In the genomic region with DNA sequence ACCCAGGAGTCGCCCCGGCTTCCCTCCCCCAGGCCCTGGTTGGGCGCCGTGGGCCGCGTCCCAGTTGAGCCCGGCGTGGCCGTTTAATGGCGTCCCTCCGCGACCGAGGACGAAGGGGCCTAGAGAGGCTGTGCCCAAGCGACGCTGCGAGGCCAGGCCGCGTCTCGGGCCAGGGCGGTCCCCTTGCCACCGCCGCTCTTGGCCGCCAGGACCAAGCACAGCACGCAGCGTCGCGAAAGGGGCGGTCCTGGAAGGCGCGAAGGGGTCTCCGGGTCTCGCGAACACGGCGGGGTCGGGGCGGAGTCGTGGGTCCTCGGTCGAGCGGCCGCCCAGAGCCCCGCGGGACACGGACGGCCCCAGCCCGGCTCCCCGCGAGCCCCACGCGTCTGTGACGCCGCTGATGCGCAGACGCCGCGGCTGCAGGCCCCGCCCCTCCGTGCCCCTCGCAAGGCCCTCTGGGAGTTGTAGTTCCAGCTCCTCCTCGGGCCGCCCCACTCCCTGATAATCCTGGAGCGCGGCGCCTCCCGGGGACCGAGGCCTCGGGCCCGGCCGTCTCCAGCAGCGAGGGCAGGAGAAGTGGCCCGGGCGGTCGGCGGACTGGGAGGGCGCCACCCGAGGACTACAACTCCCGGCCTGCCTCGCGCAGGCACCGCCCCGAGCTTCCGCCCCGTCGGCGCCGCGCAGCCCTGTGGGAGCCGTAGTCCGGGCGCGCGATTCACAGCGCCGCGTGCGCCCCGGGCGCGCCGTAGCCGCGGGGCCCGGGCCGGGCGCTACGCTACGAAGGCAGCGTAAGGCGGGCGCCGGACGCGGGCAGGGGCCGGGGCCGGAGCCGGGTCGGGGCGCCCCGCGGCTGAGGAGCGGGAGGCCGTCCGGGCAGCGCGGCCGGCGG, we compare ENCODE assay signal across 1 cellular context.
TF ChIP-seq lines count a peak whose summit lies in the region.

A gene (plus strand): TSS at position 698 of the 889 bp plus-strand sequence. CDS start 19,127 bp downstream, outside the sequence.

TF ChIP-seq in WTC11, 78 proteins besides CTCF, POLR2A, EP300 and RAD21 (continued from another document and continues in another):
- TF ChIP-seq, protein P1, sequence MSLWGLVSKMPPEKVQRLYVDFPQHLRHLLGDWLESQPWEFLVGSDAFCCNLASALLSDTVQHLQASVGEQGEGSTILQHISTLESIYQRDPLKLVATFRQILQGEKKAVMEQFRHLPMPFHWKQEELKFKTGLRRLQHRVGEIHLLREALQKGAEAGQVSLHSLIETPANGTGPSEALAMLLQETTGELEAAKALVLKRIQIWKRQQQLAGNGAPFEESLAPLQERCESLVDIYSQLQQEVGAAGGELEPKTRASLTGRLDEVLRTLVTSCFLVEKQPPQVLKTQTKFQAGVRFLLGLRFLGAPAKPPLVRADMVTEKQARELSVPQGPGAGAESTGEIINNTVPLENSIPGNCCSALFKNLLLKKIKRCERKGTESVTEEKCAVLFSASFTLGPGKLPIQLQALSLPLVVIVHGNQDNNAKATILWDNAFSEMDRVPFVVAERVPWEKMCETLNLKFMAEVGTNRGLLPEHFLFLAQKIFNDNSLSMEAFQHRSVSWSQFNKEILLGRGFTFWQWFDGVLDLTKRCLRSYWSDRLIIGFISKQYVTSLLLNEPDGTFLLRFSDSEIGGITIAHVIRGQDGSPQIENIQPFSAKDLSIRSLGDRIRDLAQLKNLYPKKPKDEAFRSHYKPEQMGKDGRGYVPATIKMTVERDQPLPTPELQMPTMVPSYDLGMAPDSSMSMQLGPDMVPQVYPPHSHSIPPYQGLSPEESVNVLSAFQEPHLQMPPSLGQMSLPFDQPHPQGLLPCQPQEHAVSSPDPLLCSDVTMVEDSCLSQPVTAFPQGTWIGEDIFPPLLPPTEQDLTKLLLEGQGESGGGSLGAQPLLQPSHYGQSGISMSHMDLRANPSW (CRISPR knock-in tag; conservative IDR thresholded peaks at IDR 0.05; ENCODE audit: low read depth) = no peak
- 0 out of 2 replicates have a peak, but pooled peaks have one; percentile 48 for TF ChIP-seq ELF4 (CRISPR knock-in tag; IDR thresholded peaks at IDR 0.05; ENCODE audit: low read depth)
- TF ChIP-seq ZNF138 (CRISPR knock-in tag; conservative IDR thresholded peaks at IDR 0.05) = no peak
- TF ChIP-seq CBFB (CRISPR knock-in tag; IDR thresholded peaks at IDR 0.05; ENCODE audit: low read depth) = no peak
- no peak for TF ChIP-seq ZNF416 (CRISPR knock-in tag; IDR thresholded peaks at IDR 0.05)
- TF ChIP-seq, protein P2, sequence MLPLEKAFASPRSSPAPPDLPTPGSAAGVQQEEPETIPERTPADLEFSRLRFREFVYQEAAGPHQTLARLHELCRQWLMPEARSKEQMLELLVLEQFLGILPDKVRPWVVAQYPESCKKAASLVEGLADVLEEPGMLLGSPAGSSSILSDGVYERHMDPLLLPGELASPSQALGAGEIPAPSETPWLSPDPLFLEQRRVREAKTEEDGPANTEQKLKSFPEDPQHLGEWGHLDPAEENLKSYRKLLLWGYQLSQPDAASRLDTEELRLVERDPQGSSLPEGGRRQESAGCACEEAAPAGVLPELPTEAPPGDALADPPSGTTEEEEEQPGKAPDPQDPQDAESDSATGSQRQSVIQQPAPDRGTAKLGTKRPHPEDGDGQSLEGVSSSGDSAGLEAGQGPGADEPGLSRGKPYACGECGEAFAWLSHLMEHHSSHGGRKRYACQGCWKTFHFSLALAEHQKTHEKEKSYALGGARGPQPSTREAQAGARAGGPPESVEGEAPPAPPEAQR (CRISPR knock-in tag; IDR thresholded peaks at IDR 0.05) = no peak
- no peak; the same call in 1 of the 2 replicates for TF ChIP-seq TCF7 (CRISPR knock-in tag; IDR thresholded peaks at IDR 0.05; ENCODE audit: low read depth)
- TF ChIP-seq, protein P3, sequence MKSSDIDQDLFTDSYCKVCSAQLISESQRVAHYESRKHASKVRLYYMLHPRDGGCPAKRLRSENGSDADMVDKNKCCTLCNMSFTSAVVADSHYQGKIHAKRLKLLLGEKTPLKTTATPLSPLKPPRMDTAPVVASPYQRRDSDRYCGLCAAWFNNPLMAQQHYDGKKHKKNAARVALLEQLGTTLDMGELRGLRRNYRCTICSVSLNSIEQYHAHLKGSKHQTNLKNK (CRISPR knock-in tag; IDR thresholded peaks at IDR 0.05) = no peak
- TF ChIP-seq, protein P4, sequence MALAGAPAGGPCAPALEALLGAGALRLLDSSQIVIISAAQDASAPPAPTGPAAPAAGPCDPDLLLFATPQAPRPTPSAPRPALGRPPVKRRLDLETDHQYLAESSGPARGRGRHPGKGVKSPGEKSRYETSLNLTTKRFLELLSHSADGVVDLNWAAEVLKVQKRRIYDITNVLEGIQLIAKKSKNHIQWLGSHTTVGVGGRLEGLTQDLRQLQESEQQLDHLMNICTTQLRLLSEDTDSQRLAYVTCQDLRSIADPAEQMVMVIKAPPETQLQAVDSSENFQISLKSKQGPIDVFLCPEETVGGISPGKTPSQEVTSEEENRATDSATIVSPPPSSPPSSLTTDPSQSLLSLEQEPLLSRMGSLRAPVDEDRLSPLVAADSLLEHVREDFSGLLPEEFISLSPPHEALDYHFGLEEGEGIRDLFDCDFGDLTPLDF (CRISPR knock-in tag; IDR thresholded peaks at IDR 0.05) = no peak
- no peak for TF ChIP-seq PRRX2 (CRISPR knock-in tag; IDR thresholded peaks at IDR 0.05)
- no peak for TF ChIP-seq NFE2L1 (CRISPR knock-in tag; IDR thresholded peaks at IDR 0.05)
- TF ChIP-seq SP1 (CRISPR knock-in tag; conservative IDR thresholded peaks at IDR 0.05) = peak; percentile 90
- no peak for TF ChIP-seq ZNF671 (CRISPR knock-in tag; IDR thresholded peaks at IDR 0.05)
- TF ChIP-seq, protein P5, sequence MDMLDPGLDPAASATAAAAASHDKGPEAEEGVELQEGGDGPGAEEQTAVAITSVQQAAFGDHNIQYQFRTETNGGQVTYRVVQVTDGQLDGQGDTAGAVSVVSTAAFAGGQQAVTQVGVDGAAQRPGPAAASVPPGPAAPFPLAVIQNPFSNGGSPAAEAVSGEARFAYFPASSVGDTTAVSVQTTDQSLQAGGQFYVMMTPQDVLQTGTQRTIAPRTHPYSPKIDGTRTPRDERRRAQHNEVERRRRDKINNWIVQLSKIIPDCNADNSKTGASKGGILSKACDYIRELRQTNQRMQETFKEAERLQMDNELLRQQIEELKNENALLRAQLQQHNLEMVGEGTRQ (CRISPR knock-in tag; IDR thresholded peaks at IDR 0.05) = no peak
- TF ChIP-seq, protein P6, sequence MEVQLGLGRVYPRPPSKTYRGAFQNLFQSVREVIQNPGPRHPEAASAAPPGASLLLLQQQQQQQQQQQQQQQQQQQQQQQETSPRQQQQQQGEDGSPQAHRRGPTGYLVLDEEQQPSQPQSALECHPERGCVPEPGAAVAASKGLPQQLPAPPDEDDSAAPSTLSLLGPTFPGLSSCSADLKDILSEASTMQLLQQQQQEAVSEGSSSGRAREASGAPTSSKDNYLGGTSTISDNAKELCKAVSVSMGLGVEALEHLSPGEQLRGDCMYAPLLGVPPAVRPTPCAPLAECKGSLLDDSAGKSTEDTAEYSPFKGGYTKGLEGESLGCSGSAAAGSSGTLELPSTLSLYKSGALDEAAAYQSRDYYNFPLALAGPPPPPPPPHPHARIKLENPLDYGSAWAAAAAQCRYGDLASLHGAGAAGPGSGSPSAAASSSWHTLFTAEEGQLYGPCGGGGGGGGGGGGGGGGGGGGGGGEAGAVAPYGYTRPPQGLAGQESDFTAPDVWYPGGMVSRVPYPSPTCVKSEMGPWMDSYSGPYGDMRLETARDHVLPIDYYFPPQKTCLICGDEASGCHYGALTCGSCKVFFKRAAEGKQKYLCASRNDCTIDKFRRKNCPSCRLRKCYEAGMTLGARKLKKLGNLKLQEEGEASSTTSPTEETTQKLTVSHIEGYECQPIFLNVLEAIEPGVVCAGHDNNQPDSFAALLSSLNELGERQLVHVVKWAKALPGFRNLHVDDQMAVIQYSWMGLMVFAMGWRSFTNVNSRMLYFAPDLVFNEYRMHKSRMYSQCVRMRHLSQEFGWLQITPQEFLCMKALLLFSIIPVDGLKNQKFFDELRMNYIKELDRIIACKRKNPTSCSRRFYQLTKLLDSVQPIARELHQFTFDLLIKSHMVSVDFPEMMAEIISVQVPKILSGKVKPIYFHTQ (CRISPR knock-in tag; IDR thresholded peaks at IDR 0.05) = no peak
- no peak for TF ChIP-seq ZNF263 (CRISPR knock-in tag; IDR thresholded peaks at IDR 0.05; ENCODE audit: low read depth)
- TF ChIP-seq, protein P7, sequence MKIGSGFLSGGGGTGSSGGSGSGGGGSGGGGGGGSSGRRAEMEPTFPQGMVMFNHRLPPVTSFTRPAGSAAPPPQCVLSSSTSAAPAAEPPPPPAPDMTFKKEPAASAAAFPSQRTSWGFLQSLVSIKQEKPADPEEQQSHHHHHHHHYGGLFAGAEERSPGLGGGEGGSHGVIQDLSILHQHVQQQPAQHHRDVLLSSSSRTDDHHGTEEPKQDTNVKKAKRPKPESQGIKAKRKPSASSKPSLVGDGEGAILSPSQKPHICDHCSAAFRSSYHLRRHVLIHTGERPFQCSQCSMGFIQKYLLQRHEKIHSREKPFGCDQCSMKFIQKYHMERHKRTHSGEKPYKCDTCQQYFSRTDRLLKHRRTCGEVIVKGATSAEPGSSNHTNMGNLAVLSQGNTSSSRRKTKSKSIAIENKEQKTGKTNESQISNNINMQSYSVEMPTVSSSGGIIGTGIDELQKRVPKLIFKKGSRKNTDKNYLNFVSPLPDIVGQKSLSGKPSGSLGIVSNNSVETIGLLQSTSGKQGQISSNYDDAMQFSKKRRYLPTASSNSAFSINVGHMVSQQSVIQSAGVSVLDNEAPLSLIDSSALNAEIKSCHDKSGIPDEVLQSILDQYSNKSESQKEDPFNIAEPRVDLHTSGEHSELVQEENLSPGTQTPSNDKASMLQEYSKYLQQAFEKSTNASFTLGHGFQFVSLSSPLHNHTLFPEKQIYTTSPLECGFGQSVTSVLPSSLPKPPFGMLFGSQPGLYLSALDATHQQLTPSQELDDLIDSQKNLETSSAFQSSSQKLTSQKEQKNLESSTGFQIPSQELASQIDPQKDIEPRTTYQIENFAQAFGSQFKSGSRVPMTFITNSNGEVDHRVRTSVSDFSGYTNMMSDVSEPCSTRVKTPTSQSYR (CRISPR knock-in tag; IDR thresholded peaks at IDR 0.05) = no peak
- TF ChIP-seq TEAD4 (CRISPR knock-in tag; IDR thresholded peaks at IDR 0.05) = no peak; the same call in 1 of the 2 replicates
- TF ChIP-seq TP53 (CRISPR knock-in tag; IDR thresholded peaks at IDR 0.05) = 0 out of 2 replicates have a peak, but pooled peaks have one; percentile 34
- TF ChIP-seq, protein P8, sequence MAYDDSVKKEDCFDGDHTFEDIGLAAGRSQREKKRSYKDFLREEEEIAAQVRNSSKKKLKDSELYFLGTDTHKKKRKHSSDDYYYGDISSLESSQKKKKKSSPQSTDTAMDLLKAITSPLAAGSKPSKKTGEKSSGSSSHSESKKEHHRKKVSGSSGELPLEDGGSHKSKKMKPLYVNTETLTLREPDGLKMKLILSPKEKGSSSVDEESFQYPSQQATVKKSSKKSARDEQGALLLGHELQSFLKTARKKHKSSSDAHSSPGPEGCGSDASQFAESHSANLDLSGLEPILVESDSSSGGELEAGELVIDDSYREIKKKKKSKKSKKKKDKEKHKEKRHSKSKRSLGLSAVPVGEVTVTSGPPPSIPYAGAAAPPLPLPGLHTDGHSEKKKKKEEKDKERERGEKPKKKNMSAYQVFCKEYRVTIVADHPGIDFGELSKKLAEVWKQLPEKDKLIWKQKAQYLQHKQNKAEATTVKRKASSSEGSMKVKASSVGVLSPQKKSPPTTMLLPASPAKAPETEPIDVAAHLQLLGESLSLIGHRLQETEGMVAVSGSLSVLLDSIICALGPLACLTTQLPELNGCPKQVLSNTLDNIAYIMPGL (CRISPR knock-in tag; IDR thresholded peaks at IDR 0.05) = peak; percentile 93; the same call in 1 of the 2 replicates
- TF ChIP-seq MXD4 (CRISPR knock-in tag; IDR thresholded peaks at IDR 0.05; ENCODE audit: borderline replicate concordance) = no peak
- TF ChIP-seq NR1H2 (CRISPR knock-in tag; IDR thresholded peaks at IDR 0.05) = no peak
- TF ChIP-seq, protein P9, sequence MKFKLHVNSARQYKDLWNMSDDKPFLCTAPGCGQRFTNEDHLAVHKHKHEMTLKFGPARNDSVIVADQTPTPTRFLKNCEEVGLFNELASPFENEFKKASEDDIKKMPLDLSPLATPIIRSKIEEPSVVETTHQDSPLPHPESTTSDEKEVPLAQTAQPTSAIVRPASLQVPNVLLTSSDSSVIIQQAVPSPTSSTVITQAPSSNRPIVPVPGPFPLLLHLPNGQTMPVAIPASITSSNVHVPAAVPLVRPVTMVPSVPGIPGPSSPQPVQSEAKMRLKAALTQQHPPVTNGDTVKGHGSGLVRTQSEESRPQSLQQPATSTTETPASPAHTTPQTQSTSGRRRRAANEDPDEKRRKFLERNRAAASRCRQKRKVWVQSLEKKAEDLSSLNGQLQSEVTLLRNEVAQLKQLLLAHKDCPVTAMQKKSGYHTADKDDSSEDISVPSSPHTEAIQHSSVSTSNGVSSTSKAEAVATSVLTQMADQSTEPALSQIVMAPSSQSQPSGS (CRISPR knock-in tag; IDR thresholded peaks at IDR 0.05; ENCODE audit: borderline replicate concordance, low read depth) = no peak
- TF ChIP-seq SMAD3 (CRISPR knock-in tag; IDR thresholded peaks at IDR 0.05; ENCODE audit: borderline replicate concordance) = no peak
- TF ChIP-seq RELA (CRISPR knock-in tag; IDR thresholded peaks at IDR 0.05; ENCODE audit: borderline replicate concordance) = peak; percentile 87; the same call in 1 of the 2 replicates
- TF ChIP-seq RORB (CRISPR knock-in tag; IDR thresholded peaks at IDR 0.05) = no peak
- TF ChIP-seq CREB1 (CRISPR knock-in tag; IDR thresholded peaks at IDR 0.05) = no peak
- peak; percentile 84 for TF ChIP-seq TEAD1 (CRISPR knock-in tag; IDR thresholded peaks at IDR 0.05)
- TF ChIP-seq, protein P10, sequence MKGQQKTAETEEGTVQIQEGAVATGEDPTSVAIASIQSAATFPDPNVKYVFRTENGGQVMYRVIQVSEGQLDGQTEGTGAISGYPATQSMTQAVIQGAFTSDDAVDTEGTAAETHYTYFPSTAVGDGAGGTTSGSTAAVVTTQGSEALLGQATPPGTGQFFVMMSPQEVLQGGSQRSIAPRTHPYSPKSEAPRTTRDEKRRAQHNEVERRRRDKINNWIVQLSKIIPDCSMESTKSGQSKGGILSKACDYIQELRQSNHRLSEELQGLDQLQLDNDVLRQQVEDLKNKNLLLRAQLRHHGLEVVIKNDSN (CRISPR knock-in tag; IDR thresholded peaks at IDR 0.05) = peak; percentile 60; the same call in 1 of the 2 replicates
- TF ChIP-seq, protein P11, sequence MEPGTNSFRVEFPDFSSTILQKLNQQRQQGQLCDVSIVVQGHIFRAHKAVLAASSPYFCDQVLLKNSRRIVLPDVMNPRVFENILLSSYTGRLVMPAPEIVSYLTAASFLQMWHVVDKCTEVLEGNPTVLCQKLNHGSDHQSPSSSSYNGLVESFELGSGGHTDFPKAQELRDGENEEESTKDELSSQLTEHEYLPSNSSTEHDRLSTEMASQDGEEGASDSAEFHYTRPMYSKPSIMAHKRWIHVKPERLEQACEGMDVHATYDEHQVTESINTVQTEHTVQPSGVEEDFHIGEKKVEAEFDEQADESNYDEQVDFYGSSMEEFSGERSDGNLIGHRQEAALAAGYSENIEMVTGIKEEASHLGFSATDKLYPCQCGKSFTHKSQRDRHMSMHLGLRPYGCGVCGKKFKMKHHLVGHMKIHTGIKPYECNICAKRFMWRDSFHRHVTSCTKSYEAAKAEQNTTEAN (CRISPR knock-in tag; IDR thresholded peaks at IDR 0.05) = no peak
- TF ChIP-seq, protein P12, sequence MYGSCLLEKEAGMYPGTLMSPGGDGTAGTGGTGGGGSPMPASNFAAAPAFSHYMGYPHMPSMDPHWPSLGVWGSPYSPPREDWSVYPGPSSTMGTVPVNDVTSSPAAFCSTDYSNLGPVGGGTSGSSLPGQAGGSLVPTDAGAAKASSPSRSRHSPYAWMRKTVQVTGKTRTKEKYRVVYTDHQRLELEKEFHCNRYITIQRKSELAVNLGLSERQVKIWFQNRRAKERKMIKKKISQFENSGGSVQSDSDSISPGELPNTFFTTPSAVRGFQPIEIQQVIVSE (CRISPR knock-in tag; IDR thresholded peaks at IDR 0.05; ENCODE audit: borderline replicate concordance) = no peak
- no peak for TF ChIP-seq FOXK1 (CRISPR knock-in tag; IDR thresholded peaks at IDR 0.05)
